Comparison of ENCODE assay signal across 21 cellular contexts in the genomic region with DNA sequence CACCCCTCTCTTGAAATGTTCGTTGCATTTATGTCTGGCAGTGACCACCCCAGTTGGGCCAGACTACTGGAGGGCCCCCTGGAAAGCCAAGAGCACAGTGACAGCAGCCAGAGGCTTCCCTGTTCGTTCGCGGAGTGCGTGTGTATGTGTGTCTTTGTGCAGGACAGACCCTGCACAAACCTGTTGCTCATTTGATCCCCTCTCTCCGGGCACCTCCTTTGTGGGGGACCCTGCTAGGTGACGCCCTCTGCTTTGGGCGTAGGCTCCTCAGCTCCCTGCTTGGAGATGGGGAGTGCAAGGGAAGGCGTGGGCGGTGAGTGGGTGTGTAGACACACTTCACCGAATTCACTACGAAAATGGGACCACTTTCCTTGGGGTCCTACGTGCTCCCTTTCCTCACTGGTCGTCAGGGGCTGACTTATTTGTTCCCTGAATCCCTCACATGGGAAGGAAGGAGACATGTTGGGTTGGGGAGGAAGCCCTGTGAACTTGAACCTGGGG. TPM values are rescaled to one million over a fixed set of nuclear protein-coding genes. Genes with fewer than 3 reads are reported as not detected.
DNase-seq lines count a peak whose midpoint lies in the region; ATAC-seq and TF ChIP-seq lines count a peak whose summit lies in the region.
"Had no signal": no experiment of that assay in that cellular context is flagged by ENCODE, and none has a peak within 500 bp of the region (broad histone marks: within the 10 kb centered on the region; RNA-seq: fewer than 3 reads in every experiment).

No MANE protein-coding gene starts in this region.

- no peak for TF ChIP-seq CTCF in right atrium auricular region (IDR thresholded peaks at IDR 0.05)
- TF ChIP-seq CTCF in hepatocyte (IDR thresholded peaks at IDR 0.05; ENCODE audit: poor library complexity) = no peak
- no peak for TF ChIP-seq CTCF in neural cell (IDR thresholded peaks at IDR 0.05; ENCODE audit: poor library complexity, severe bottlenecking)
- no peak for TF ChIP-seq CTCF in activated CD8-positive, alpha-beta T cell treated with anti-CD3 and anti-CD28 coated beads for 36 hours (IDR thresholded peaks at IDR 0.05)

- TF ChIP-seq RAD21 in neural cell (conservative IDR thresholded peaks at IDR 0.05) = no peak

- no peaks in the 10 kb centered on the region for H3K27me3 Mint-ChIP-seq in activated CD8-positive, alpha-beta T cell treated with anti-CD3 and anti-CD28 coated beads for 36 hours
- H3K27me3 Mint-ChIP-seq: CD4-positive, alpha-beta memory T cell; dendritic cell treated with granulocyte-macrophage colony-stimulating factor and Interleukin-4, amounts not matched to agents 40 ng/mL and 50 ng/mL, for 4 days had no signal

- H4K20me1 ChIP-seq in hepatocyte (ENCODE audit: insufficient read depth, poor library complexity, severe bottlenecking) (peaks cover 33% of the 10 kb centered on the region), neural cell (ENCODE audit: insufficient read depth) (peaks cover 13% of the 10 kb centered on the region)

- no peaks in the 10 kb centered on the region for H3K4me1 ChIP-seq in right cardiac atrium (ENCODE audit: control insufficient read depth, insufficient read depth, low read length)
- H3K4me1 ChIP-seq in right atrium auricular region = peaks cover 0 to 9% of the 10 kb centered on the region in 2 donors
- H3K4me1 ChIP-seq in hepatocyte (ENCODE audit: insufficient read depth) = peaks cover 6% of the 10 kb centered on the region

- no peaks in the 10 kb centered on the region for H3K4me1 Mint-ChIP-seq in activated CD8-positive, alpha-beta T cell treated with anti-CD3 and anti-CD28 coated beads for 36 hours (ENCODE audit: low read depth)

- H3K27ac ChIP-seq in right cardiac atrium (ENCODE audit: low read length) (no peak overlapping the region), right atrium auricular region (no peak overlapping the region), hepatocyte (no peak overlapping the region), neural cell (ENCODE audit: low read length) (no peak overlapping the region)

- H3K9me3 Mint-ChIP-seq in activated CD8-positive, alpha-beta T cell treated with anti-CD3 and anti-CD28 coated beads for 36 hours = no peaks in the 10 kb centered on the region
- H3K9me3 Mint-ChIP-seq: brain; dendritic cell treated with granulocyte-macrophage colony-stimulating factor and Interleukin-4, amounts not matched to agents 40 ng/mL and 50 ng/mL, for 4 days had no signal

- peak in 2 of 3 donors; percentile 39 to 45 for DNase-seq in right cardiac atrium
- no peak for DNase-seq in right atrium auricular region (ENCODE audit: low spot score)
- DNase-seq in hepatocyte (ENCODE audit: low spot score) = no peak
- DNase-seq in kidney glomerular epithelial cell (lab: John Stamatoyannopoulos, UW) = no peak
- DNase-seq in activated CD8-positive, alpha-beta T cell treated with anti-CD3 and anti-CD28 coated beads for 36 hours = no peak
- DNase-seq: activated CD4-positive, alpha-beta T cell treated with anti-CD3 and anti-CD28 coated beads, Interleukin-2, amount 50 U/mL, for 48 hours; activated naive CD4-positive, alpha-beta T cell treated with anti-CD3 and anti-CD28 coated beads, Interleukin-2, amount 50 U/mL, for 16 hours; activated T-cell treated with anti-CD3 and anti-CD28 coated beads, Interleukin-2, amount 50 U/mL, for 1 hour; CD4-positive, alpha-beta memory T cell; DMS79; erythroblast; NCI-H1930; stimulated activated naive CD8-positive, alpha-beta T cell treated with anti-CD3 and anti-CD28 coated beads, Interleukin-15, Interleukin-2, amounts not matched to agents 100 U/mL and 50 U/mL, for 24 hours had no signal

- no peak for TF ChIP-seq EP300 in neural cell (conservative IDR thresholded peaks at IDR 0.05; ENCODE audit: poor library complexity, severe bottlenecking)

- H3K4me3 ChIP-seq in right cardiac atrium (ENCODE audit: low read length) = no peak overlapping the region
- H3K4me3 ChIP-seq in right atrium auricular region = peak overlapping the region in 1 of 2 donors; percentile 60
- H3K4me3 ChIP-seq in hepatocyte = no peak overlapping the region
- H3K4me3 ChIP-seq in neural cell (ENCODE audit: low read length) = peak overlapping the region; percentile 54

- POLR2A ChIA-PET in activated CD8-positive, alpha-beta T cell treated with anti-CD3 and anti-CD28 coated beads for 36 hours (lab: Charles Lee) = no interaction called here

- WGBS in right cardiac atrium = 82% methylated on average over 14 of the region's 14 CpGs
- WGBS in hepatocyte (ENCODE audit: low lambda C conversion rate, missing lambda C conversion rate) = 90% methylated on average over 14 of the region's 14 CpGs

- H2AFZ ChIP-seq in hepatocyte (no peak overlapping the region), neural cell (ENCODE audit: low read depth, low read length) (no peak overlapping the region)

- intact Hi-C loops in right cardiac atrium (cut with DNase I) = loop anchor here (1.0 to 10.0 kb wide), 4 partner anchors 47 to 180 kb away; no protein-coding TSS in a partner anchor
- intact Hi-C loops in activated CD8-positive, alpha-beta T cell treated with anti-CD3 and anti-CD28 coated beads for 36 hours (cut with micrococcal nuclease) = loop anchor here (1.0 kb wide), 1 partner anchor 47 kb away; no protein-coding TSS in a partner anchor

- H3K4me2 ChIP-seq in hepatocyte = peak overlapping the region; percentile 96
- no peak overlapping the region for H3K4me2 ChIP-seq in neural cell (ENCODE audit: low read length)

- no peak overlapping the region for H3K27ac Mint-ChIP-seq in activated CD8-positive, alpha-beta T cell treated with anti-CD3 and anti-CD28 coated beads for 36 hours
- H3K27ac Mint-ChIP-seq: CD4-positive, alpha-beta memory T cell; dendritic cell treated with granulocyte-macrophage colony-stimulating factor and Interleukin-4, amounts not matched to agents 40 ng/mL and 50 ng/mL, for 4 days had no signal

- H3K9me3 ChIP-seq in right cardiac atrium (ENCODE audit: control insufficient read depth, low read length) (no peaks in the 10 kb centered on the region), right atrium auricular region (no peaks in the 10 kb centered on the region), hepatocyte (ENCODE audit: low read depth) (no peaks in the 10 kb centered on the region), neural cell (ENCODE audit: low read length) (no peaks in the 10 kb centered on the region)

- CTCF ChIA-PET in activated CD8-positive, alpha-beta T cell treated with anti-CD3 and anti-CD28 coated beads for 36 hours (lab: Charles Lee) = interaction anchor here (0.9 to 2.1 kb wide), 23 partner anchors 9 to 323 kb away, joined by 3 to 23 read pairs (median 4); a partner anchor contains a TSS

- H3K27me3 ChIP-seq in right cardiac atrium (ENCODE audit: control insufficient read depth, insufficient read depth) = no peaks in the 10 kb centered on the region
- no peaks in the 10 kb centered on the region for H3K27me3 ChIP-seq in right atrium auricular region
- no peaks in the 10 kb centered on the region for H3K27me3 ChIP-seq in hepatocyte
- no peaks in the 10 kb centered on the region for H3K27me3 ChIP-seq in neural cell (ENCODE audit: insufficient read depth, low read depth, low read length)

- peak overlapping the region; percentile 23 for H3K9ac ChIP-seq in neural cell (ENCODE audit: low read length)

- H3K36me3 Mint-ChIP-seq in activated CD8-positive, alpha-beta T cell treated with anti-CD3 and anti-CD28 coated beads for 36 hours (ENCODE audit: low read depth) = peaks cover 5% of the 10 kb centered on the region

- H3F3A ChIP-seq in neural cell (ENCODE audit: insufficient read depth, low read length, poor library complexity, severe bottlenecking) = peaks cover 4% of the 10 kb centered on the region

- no peak for ATAC-seq in right cardiac atrium
- ATAC-seq in activated CD8-positive, alpha-beta T cell treated with anti-CD3 and anti-CD28 coated beads for 36 hours = no peak
- ATAC-seq in GM18861 (IDR thresholded peaks at IDR 0.05; ENCODE audit: unreplicated experiment) = no peak
- no peak for ATAC-seq in HG02938 (IDR thresholded peaks at IDR 0.05; ENCODE audit: unreplicated experiment)
- ATAC-seq: stimulated activated naive CD8-positive, alpha-beta T cell treated with anti-CD3 and anti-CD28 coated beads, Interleukin-15, Interleukin-2, amounts not matched to agents 100 U/mL and 50 U/mL, for 24 hours had no signal

- peaks cover 49% of the 10 kb centered on the region for H3K36me3 ChIP-seq in right atrium auricular region
- no peaks in the 10 kb centered on the region for H3K36me3 ChIP-seq in hepatocyte (replicated peaks; ENCODE audit: insufficient read depth, low read depth)
- H3K36me3 ChIP-seq in neural cell (ENCODE audit: insufficient read depth, low read length) = no peaks in the 10 kb centered on the region

- H3K79me2 ChIP-seq in hepatocyte = no peaks in the 10 kb centered on the region
- H3K79me2 ChIP-seq in neural cell (replicated peaks; ENCODE audit: insufficient read depth, low read length) = no peaks in the 10 kb centered on the region

- no peaks in the 10 kb centered on the region for H3K9me2 ChIP-seq in hepatocyte (replicated peaks; ENCODE audit: insufficient read depth)
- no peaks in the 10 kb centered on the region for H3K9me2 ChIP-seq in neural cell (ENCODE audit: insufficient read depth, low read length)

- no peak overlapping the region for H3K4me3 Mint-ChIP-seq in activated CD8-positive, alpha-beta T cell treated with anti-CD3 and anti-CD28 coated beads for 36 hours
- H3K4me3 Mint-ChIP-seq: CD4-positive, alpha-beta memory T cell had no signal

RNA-seq across cellular contexts. Expression of a gene that starts 38.7 kb away (rescaled TPM):
- total RNA-seq in right cardiac atrium = 10 to 100 TPM; 58.3 to 78.8 (median 67.6) TPM
- 61.4 TPM for polyA plus RNA-seq in right cardiac atrium
- total RNA-seq in right atrium auricular region = 10 to 100 TPM; 29.8 to 42.1 TPM
- total RNA-seq in hepatocyte = 23.7 and 44.0 TPM in 2 replicates
- polyA plus RNA-seq in hepatocyte = 56.7 and 63.5 TPM in 2 replicates
- 92.9 and 117 TPM in 2 replicates for polyA plus RNA-seq in neural cell
- 93.5 and 102 TPM in 2 replicates for polyA minus RNA-seq in neural cell
- total RNA-seq in activated CD8-positive, alpha-beta T cell treated with anti-CD3 and anti-CD28 coated beads for 36 hours = 10 to 100 TPM; 20.6 to 22.0 TPM

RNA-seq across cellular contexts. Expression of a gene that starts 41.7 kb away (rescaled TPM):
- 10 to 100 TPM; 28.5 to 36.5 (median 35.8) TPM for total RNA-seq in right cardiac atrium
- polyA plus RNA-seq in right cardiac atrium = 55.2 TPM
- 10 to 100 TPM; 28.0 to 53.6 TPM for total RNA-seq in right atrium auricular region
- 40.5 and 45.0 TPM in 2 replicates for total RNA-seq in hepatocyte
- 83.1 and 91.9 TPM in 2 replicates for polyA plus RNA-seq in hepatocyte
- polyA plus RNA-seq in neural cell = 35.2 and 43.9 TPM in 2 replicates
- 12.5 and 13.4 TPM in 2 replicates for polyA minus RNA-seq in neural cell
- total RNA-seq in activated CD8-positive, alpha-beta T cell treated with anti-CD3 and anti-CD28 coated beads for 36 hours = 10 to 100 TPM; 59.7 to 64.2 TPM

RNA-seq across cellular contexts. Expression of a gene that starts 42.5 kb away (rescaled TPM):
- 1 to 10 TPM in 1 of 4 donors, under 1 TPM in 1, not detected in 2; 0.40 to 1.0 TPM for total RNA-seq in right cardiac atrium
- 0.14 TPM for polyA plus RNA-seq in right cardiac atrium
- total RNA-seq in right atrium auricular region = not detected
- not detected in 2 replicates for total RNA-seq in hepatocyte
- not detected in 2 replicates for polyA plus RNA-seq in hepatocyte
- not detected in 2 replicates for polyA plus RNA-seq in neural cell
- not detected in 2 replicates for polyA minus RNA-seq in neural cell
- total RNA-seq in activated CD8-positive, alpha-beta T cell treated with anti-CD3 and anti-CD28 coated beads for 36 hours = not detected
- total RNA-seq: CD4-positive, alpha-beta memory T cell; NCI-H460; posterior vena cava; urinary bladder had no signal
- polyA plus RNA-seq: CD4-positive, alpha-beta memory T cell; urinary bladder had no signal

RNA-seq across cellular contexts. Expression of a gene that starts 44.3 kb away (rescaled TPM):
- 10 to 100 TPM; 64.1 to 82.0 (median 68.9) TPM for total RNA-seq in right cardiac atrium
- polyA plus RNA-seq in right cardiac atrium = 133 TPM
- total RNA-seq in right atrium auricular region = 10 to 100 TPM; 85.9 to 96.4 TPM
- total RNA-seq in hepatocyte = 105 and 107 TPM in 2 replicates
- 193 and 202 TPM in 2 replicates for polyA plus RNA-seq in hepatocyte
- polyA plus RNA-seq in neural cell = 147 and 182 TPM in 2 replicates
- 45.5 and 52.8 TPM in 2 replicates for polyA minus RNA-seq in neural cell
- total RNA-seq in activated CD8-positive, alpha-beta T cell treated with anti-CD3 and anti-CD28 coated beads for 36 hours = 10 to 100 TPM; 54.0 to 59.4 TPM

Comparison
In these comparisons a context has a peak if more than half of its experiments do, and no peak if none do; other contexts are left out.
1. DNase-seq: peak in right cardiac atrium (2 of 3); none in right atrium auricular region (single experiment), hepatocyte (single experiment), kidney glomerular epithelial cell (single experiment) and activated CD8-positive, alpha-beta T cell treated with anti-CD3 and anti-CD28 coated beads for 36 hours (single experiment).